24 cellular contexts compared by ENCODE assay signal in the genomic region with DNA sequence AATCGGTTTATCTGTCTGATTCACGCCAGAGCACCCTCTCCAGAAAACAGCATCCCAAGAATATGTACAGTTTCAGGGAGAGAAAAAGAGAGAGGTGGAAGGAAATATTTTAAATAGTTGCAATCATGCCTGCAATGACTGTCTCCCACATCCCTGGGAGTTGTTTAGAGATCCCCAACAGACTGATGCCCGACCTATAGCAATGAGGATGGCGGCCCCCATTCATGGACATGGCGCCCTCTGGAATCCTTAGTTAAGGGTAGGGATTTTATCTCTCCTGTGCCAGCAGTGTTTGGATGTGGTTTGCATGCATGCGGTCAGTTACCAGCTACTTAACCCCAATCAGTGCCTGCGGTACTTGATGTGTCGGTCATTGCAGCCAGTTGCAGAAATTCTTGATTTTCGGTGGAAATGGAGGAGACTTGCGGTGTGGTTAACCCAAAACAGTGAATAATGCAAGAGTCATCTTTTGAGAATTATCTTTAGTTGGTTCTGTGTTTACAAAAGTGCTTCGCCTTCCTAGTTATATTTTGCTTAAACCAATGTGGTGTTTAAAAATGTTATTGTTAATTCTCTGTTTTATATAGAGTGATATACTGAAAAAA.
A peak's percentile ranks its signal among the peaks of the same experiment; 100 is the strongest.
DNase-seq lines count a peak whose midpoint lies in the region; ATAC-seq and TF ChIP-seq lines count a peak whose summit lies in the region.
"Had no signal": no experiment of that assay in that cellular context is flagged by ENCODE, and none has a peak within 500 bp of the region (broad histone marks: within the 10 kb centered on the region; RNA-seq: fewer than 3 reads in every experiment).

No MANE protein-coding gene starts in this region.

- ATAC-seq in PC-3, result peak; percentile 72
- ATAC-seq in GM18909 (IDR thresholded peaks at IDR 0.05; ENCODE audit: poor library complexity, unreplicated experiment), result no peak
- ATAC-seq: activated CD4-positive, CD25-positive, alpha-beta regulatory T cell treated with anti-CD3 and anti-CD28 coated beads, Interleukin-2, amount 50 U/mL, for 24 hours; activated CD8-positive, alpha-beta T cell treated with anti-CD3 and anti-CD28 coated beads, Interleukin-2, amount 10 ng/mL, durations not matched to agents 7 days and 5 days; activated T-cell treated with anti-CD3 and anti-CD28 coated beads, Interleukin-2, amount 50 U/mL, for 4 hours; K562 had no signal

- H4K20me1 ChIP-seq in PC-3 (ENCODE audit: low read length), result no peaks in the 10 kb centered on the region

- H3K4me3 ChIP-seq in AG10803 (ENCODE audit: low read length), result no peak overlapping the region
- H3K4me3 ChIP-seq in PC-3 (ENCODE audit: low read length), result no peak overlapping the region
- H3K4me3 ChIP-seq in astrocyte of the spinal cord (ENCODE audit: low read depth, low read length), result no peak overlapping the region
- H3K4me3 ChIP-seq: coronary artery, K562, lung, Peyer's patch, SK-N-MC had no signal

- H3K9ac ChIP-seq in PC-3 (ENCODE audit: low read length), result no peak overlapping the region

- DNase-seq in AG10803 (ENCODE audit: low read depth) (peak; percentile 45), PC-3 (peak; percentile 86), astrocyte of the spinal cord (ENCODE audit: low read depth, low spot score) (peak; percentile 88), non-pigmented ciliary epithelial cell (ENCODE audit: low read depth) (peak; percentile 81), germinal center (ENCODE audit: low spot score) (no peak), epidermal melanocyte (ENCODE audit: insufficient read length, low spot score) (no peak), hypothalamus (lab: John Stamatoyannopoulos, UW) (no peak)
- DNase-seq: activated CD8-positive, alpha-beta T cell treated with anti-CD3 and anti-CD28 coated beads, Interleukin-2, amount 10 ng/mL, durations not matched to agents 7 days and 5 days; activated naive CD4-positive, alpha-beta T cell treated with anti-CD3 and anti-CD28 coated beads, Interleukin-2, amount 10 ng/mL, durations not matched to agents 7 days and 5 days; activated T-cell treated with anti-CD3 and anti-CD28 coated beads, Interleukin-2, amount 50 U/mL, for 4 hours; foreskin fibroblast; GDM1; NCI-H2029 treated with DMSO at 0.1 percent for 48 hours; NCI-H446 treated with DMSO at 0.1 percent for 48 hours; NK-92 treated with Interleukin-12 subunit alpha and Interleukin-12 subunit beta, amount 100 ng/mL, for 24 hours; nucleus accumbens; Peyer's patch; T-helper 2 cell had no signal

- TF ChIP-seq CTCF in AG10803 (conservative IDR thresholded peaks at IDR 0.05; ENCODE audit: low read length) (no peak), PC-3 (conservative IDR thresholded peaks at IDR 0.05; ENCODE audit: low read depth, low read length) (peak; percentile 23; the same call in 1 of the 2 replicates), astrocyte of the spinal cord (IDR thresholded peaks at IDR 0.05; ENCODE audit: low read depth, low read length) (no peak)

- BruUV-seq in PC-3 (replicated peaks; lab: Mats Ljungman, UMichigan), result no TSS peak

- H3K27ac ChIP-seq in PC-3 (ENCODE audit: low read length), result peak overlapping the region; percentile 13
- H3K27ac ChIP-seq: coronary artery, Peyer's patch, SK-N-MC had no signal

- peaks cover 57% of the 10 kb centered on the region for H3K4me1 ChIP-seq in PC-3 (ENCODE audit: insufficient read depth, low read length)
- H3K4me1 ChIP-seq: Peyer's patch had no signal

- peaks cover 8% of the 10 kb centered on the region for H3F3A ChIP-seq in PC-3 (ENCODE audit: low read length, unreplicated experiment)

- no peak overlapping the region for H2AFZ ChIP-seq in PC-3 (ENCODE audit: low read length)

- no peaks in the 10 kb centered on the region for H3K36me3 ChIP-seq in PC-3 (ENCODE audit: low read depth, low read length)
- H3K36me3 ChIP-seq: Peyer's patch had no signal

- intact Hi-C loops in PC-3 (cut with micrococcal nuclease), result no loop called here

- H3K79me2 ChIP-seq in PC-3 (ENCODE audit: low read length), result no peaks in the 10 kb centered on the region

- H3K9me3 ChIP-seq in PC-3 (ENCODE audit: low read length), result no peaks in the 10 kb centered on the region
- H3K9me3 ChIP-seq: Peyer's patch had no signal

- POLR2A ChIA-PET in PC-3 (lab: Charles Lee; ENCODE audit: unreplicated experiment), result interaction anchor here (0.5 kb wide), 1 partner anchor 15 kb away, joined by 3 read pairs; no protein-coding TSS in a partner anchor

- no peaks in the 10 kb centered on the region for H3K27me3 ChIP-seq in PC-3 (ENCODE audit: low read length)
- H3K27me3 ChIP-seq: Peyer's patch had no signal

- peak overlapping the region; percentile 55 for H3K4me2 ChIP-seq in PC-3 (ENCODE audit: low read length)

- no peaks in the 10 kb centered on the region for H3K9me2 ChIP-seq in PC-3 (replicated peaks; ENCODE audit: low read length)

- in situ Hi-C loops in astrocyte of the spinal cord (cut with HindIII; ENCODE audit: low sequenced_read_pairs), result no loop called here

- CTCF ChIA-PET in PC-3 (lab: Charles Lee), result no interaction called here

Comparison
In these comparisons a context has a peak if more than half of its experiments do, and no peak if none do; other contexts are left out.
1. DNase-seq: peak in AG10803 (single experiment), PC-3 (single experiment), astrocyte of the spinal cord (single experiment) and non-pigmented ciliary epithelial cell (single experiment); none in germinal center (single experiment), epidermal melanocyte (single experiment) and hypothalamus (0 of 51).